In the genomic region with DNA sequence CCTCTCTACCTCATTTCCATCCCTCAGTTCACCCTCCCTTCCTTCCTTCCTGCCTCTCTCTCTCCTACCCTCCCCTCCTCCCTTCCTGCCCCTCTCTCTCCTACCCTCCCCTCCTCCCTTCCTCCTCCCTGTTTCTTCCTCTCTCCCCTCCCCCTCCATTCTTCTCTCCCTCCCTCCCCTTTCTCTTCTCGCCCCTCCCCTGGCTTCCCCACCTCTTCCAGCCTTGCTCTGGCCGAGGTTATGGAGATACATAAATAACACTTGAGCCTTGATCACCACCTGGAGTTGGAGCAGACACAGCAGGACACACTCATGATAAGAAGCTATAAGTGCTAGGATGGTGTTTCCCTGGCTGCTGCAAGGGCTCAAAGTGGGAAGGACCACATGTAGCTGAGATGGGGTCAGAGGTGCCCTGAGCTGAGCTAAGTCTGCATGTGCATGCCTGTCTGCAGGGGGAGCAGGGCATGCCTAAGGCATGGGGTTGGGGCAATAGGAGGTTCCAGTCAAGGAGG, we compare ENCODE assay signal across 16 cellular contexts.
A peak's percentile ranks its signal among the peaks of the same experiment; 100 is the strongest.
DNase-seq lines count a peak whose midpoint lies in the region; ATAC-seq and TF ChIP-seq lines count a peak whose summit lies in the region.
"Had no signal": no experiment of that assay in that cellular context is flagged by ENCODE, and none has a peak within 500 bp of the region (broad histone marks: within the 10 kb centered on the region; RNA-seq: fewer than 3 reads in every experiment).

No MANE protein-coding gene starts in this region.

- WGBS in sigmoid colon, 2 donors, result 24 to 56% methylated on average over 2 of the region's 2 CpGs

- TF ChIP-seq EP300 in sigmoid colon (IDR thresholded peaks at IDR 0.05), result no peak

- TF ChIP-seq POLR2A in sigmoid colon (IDR thresholded peaks at IDR 0.05), result no peak

- H3K4me3 Mint-ChIP-seq in CD14-positive monocyte, result peak overlapping the region in 1 of 2 donors; percentile 24

- peak in 2 of 3 experiments; percentile 41 to 79 for DNase-seq in NCI-H1417 (lab: John Stamatoyannopoulos, UW)
- no peak for DNase-seq in NCI-H1417 treated with DMSO at 0.1 percent for 48 hours (lab: John Stamatoyannopoulos, UW)
- peak; percentile 68 for DNase-seq in NT2/D1 (ENCODE audit: low read depth, low spot score)
- DNase-seq in iPS DF 4.7 (ENCODE audit: extremely low read depth, low spot score), result peak; percentile 64
- peak; percentile 10 for DNase-seq in sigmoid colon
- DNase-seq in CD14-positive monocyte (ENCODE audit: low spot score), result no peak
- DNase-seq: activated CD4-positive, CD25-positive, alpha-beta regulatory T cell treated with anti-CD3 and anti-CD28 coated beads, Interleukin-2, amount 50 U/mL, for 72 hours; activated effector memory CD4-positive, alpha-beta T cell treated with anti-CD3 and anti-CD28 coated beads, Interleukin-2, amount 50 U/mL, for 16 hours; body of pancreas; NCI-H1930; OCI-M1; trophoblast cell had no signal

- peaks cover 18% of the 10 kb centered on the region for H3K4me1 ChIP-seq in NT2/D1 (ENCODE audit: insufficient read depth, insufficient read length)
- H3K4me1 ChIP-seq in sigmoid colon, result no peaks in the 10 kb centered on the region
- H3K4me1 ChIP-seq: body of pancreas, parathyroid adenoma had no signal

- peaks cover 25% of the 10 kb centered on the region for H3K4me1 Mint-ChIP-seq in CD14-positive monocyte

- H3K4me3 ChIP-seq in NT2/D1 (ENCODE audit: insufficient read length, low read depth) (no peak overlapping the region), sigmoid colon (no peak overlapping the region)
- H3K4me3 ChIP-seq: body of pancreas, hepatocyte had no signal

- H3K27ac Mint-ChIP-seq in CD14-positive monocyte, result peak overlapping the region in 2 of 7 donors; percentile 24 to 33

- no peak overlapping the region for H3K27ac ChIP-seq in sigmoid colon
- H3K27ac ChIP-seq: body of pancreas, hepatocyte, parathyroid adenoma had no signal

- H3K27me3 Mint-ChIP-seq in CD14-positive monocyte (ENCODE audit: low read depth in 3 of 3), result peaks cover 0 to 3% (median 0%) of the 10 kb centered on the region in 3 donors

- H3K36me3 ChIP-seq in NT2/D1 (ENCODE audit: insufficient read depth, insufficient read length, low read length) (no peaks in the 10 kb centered on the region), sigmoid colon (no peaks in the 10 kb centered on the region)

- intact Hi-C loops in sigmoid colon (cut with DNase I) (no loop called here), CD14-positive monocyte (cut with micrococcal nuclease) (no loop called here)

- TF ChIP-seq CTCF in sigmoid colon (IDR thresholded peaks at IDR 0.05) (no peak), CD14-positive monocyte (IDR thresholded peaks at IDR 0.05) (no peak)

- no peak for ATAC-seq in HG02884 (IDR thresholded peaks at IDR 0.05; ENCODE audit: unreplicated experiment)
- no peak for ATAC-seq in HG03521 (IDR thresholded peaks at IDR 0.05; ENCODE audit: unreplicated experiment)
- ATAC-seq: body of pancreas had no signal

- no peaks in the 10 kb centered on the region for H3K9me3 ChIP-seq in NT2/D1 (ENCODE audit: insufficient read depth, low read length)
- no peaks in the 10 kb centered on the region for H3K9me3 ChIP-seq in sigmoid colon
- H3K9me3 ChIP-seq: body of pancreas had no signal

- H3K9me3 Mint-ChIP-seq in CD14-positive monocyte, result peaks cover 0 to 2% (median 0%) of the 10 kb centered on the region in 7 donors

- peaks cover 0 to 4% of the 10 kb centered on the region in 2 donors for H3K36me3 Mint-ChIP-seq in CD14-positive monocyte

- H3K27me3 ChIP-seq in NT2/D1 (ENCODE audit: insufficient read depth, insufficient read length) (no peaks in the 10 kb centered on the region), sigmoid colon (no peaks in the 10 kb centered on the region)
- H3K27me3 ChIP-seq: body of pancreas, hepatocyte had no signal

- no peak overlapping the region for H3K9ac ChIP-seq in NT2/D1 (ENCODE audit: insufficient read length, low read depth)
- H3K9ac ChIP-seq: parathyroid adenoma had no signal

Comparison
In these comparisons a context has a peak if more than half of its experiments do, and no peak if none do; other contexts are left out.
1. DNase-seq: peak in NCI-H1417 (2 of 3), NT2/D1 (single experiment), iPS DF 4.7 (single experiment) and sigmoid colon (single experiment); none in NCI-H1417 treated with DMSO at 0.1 percent for 48 hours (single experiment) and CD14-positive monocyte (single experiment).